Comparison of ENCODE assay signal across 23 cellular contexts in the genomic region with DNA sequence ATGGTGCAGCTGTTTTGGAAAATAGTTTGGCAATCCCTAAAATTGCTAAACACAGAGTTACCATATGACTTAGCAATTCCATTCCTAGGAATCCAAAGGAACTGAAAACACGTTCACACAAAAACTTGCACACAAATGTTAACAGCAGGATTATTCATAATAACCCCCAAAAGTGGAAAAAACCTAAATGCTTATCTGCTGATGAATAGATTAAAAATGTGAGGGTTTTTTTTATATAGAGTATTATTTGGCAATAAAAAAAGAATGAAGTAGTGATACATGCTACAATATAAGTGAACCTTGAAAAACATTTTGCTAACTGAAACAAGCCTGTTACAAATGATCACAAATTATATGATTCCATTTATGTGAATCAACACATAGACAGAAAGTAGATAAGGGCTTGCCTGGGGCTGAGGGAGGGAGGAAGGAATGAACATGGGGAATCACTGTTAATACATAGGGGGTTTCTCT. TPM values are rescaled to one million over a fixed set of nuclear protein-coding genes. Genes with fewer than 3 reads are reported as not detected.
DNase-seq lines count a peak whose midpoint lies in the region; TF ChIP-seq lines count a peak whose summit lies in the region.
"Had no signal": no experiment of that assay in that cellular context is flagged by ENCODE, and none has a peak within 500 bp of the region (broad histone marks: within the 10 kb centered on the region; RNA-seq: fewer than 3 reads in every experiment).

No MANE protein-coding gene starts in this region.

- no TSS peak for BruUV-seq in Calu3 (replicated peaks; lab: Mats Ljungman, UMichigan)

- no peaks in the 10 kb centered on the region for H3K79me2 ChIP-seq in ACC112 (ENCODE audit: control insufficient read depth, insufficient read depth, low read length, unreplicated experiment)
- no peaks in the 10 kb centered on the region for H3K79me2 ChIP-seq in GM23248 (ENCODE audit: insufficient read depth)

- H4K20me1 ChIP-seq in GM23248 (ENCODE audit: insufficient read depth) = no peaks in the 10 kb centered on the region

- no peak overlapping the region for H3K9ac ChIP-seq in GM23248
- peak overlapping the region; percentile 55 for H3K9ac ChIP-seq in adipocyte (ENCODE audit: low read length)

- peak overlapping the region; percentile 81 for H3K27ac ChIP-seq in ACC112 (ENCODE audit: low read depth, low read length)
- peak overlapping the region; percentile 68 for H3K27ac ChIP-seq in GM23248
- H3K27ac ChIP-seq: HL-60, spleen, testis had no signal

- DNase-seq in GM23248 (peak; percentile 91), adipocyte (ENCODE audit: low read depth) (peak; percentile 82), fibroblast of villous mesenchyme (ENCODE audit: low read depth) (peak; percentile 80), KBM-7 (no peak), NOMO-1 treated with dmso at 0.1 percent for 144 hours (lab: John Stamatoyannopoulos, UW; ENCODE audit: unreplicated experiment) (no peak), Calu3 (no peak), NCI-H2029 treated with DMSO at 0.1 percent for 48 hours (lab: John Stamatoyannopoulos, UW) (no peak)
- DNase-seq: activated CD8-positive, alpha-beta T cell treated with anti-CD3 and anti-CD28 coated beads, Interleukin-2, amount 10 ng/mL, durations not matched to agents 7 days and 5 days; activated T-cell treated with anti-CD3 and anti-CD28 coated beads, Interleukin-2, amount 50 U/mL, for 72 hours; effector memory CD4-positive, alpha-beta T cell; foreskin melanocyte; KG1; left cardiac atrium; NCI-H1092; NCI-H526 treated with DMSO at 0.1 percent for 48 hours; spleen; testis had no signal

- CTCF ChIA-PET in Calu3 (lab: Charles Lee) = no interaction called here

- H2AFZ ChIP-seq in ACC112 (ENCODE audit: low read length, unreplicated experiment) (no peak overlapping the region), GM23248 (no peak overlapping the region)

- peaks cover 27% of the 10 kb centered on the region for H3F3A ChIP-seq in GM23248 (ENCODE audit: insufficient read depth)

- in situ Hi-C loops in GM23248 (cut with MboI) (no loop called here), KBM-7 (cut with MboI; ENCODE audit: low pct_unique_long_range_greater_than_20kb, low sequenced_read_pairs) (no loop called here)

- 0% methylated on average over 1 of the region's 1 CpG for WGBS in GM23248 (ENCODE audit: low coverage in 1 of 2, low lambda C conversion rate in 2 of 2, missing lambda C conversion rate in 2 of 2), 2 experiments

- no peaks in the 10 kb centered on the region for H3K4me1 Mint-ChIP-seq in Calu3 (ENCODE audit: low read depth, unreplicated experiment)

- H3K4me1 ChIP-seq in ACC112 (ENCODE audit: control insufficient read depth, insufficient read depth, low read length, unreplicated experiment) (peaks cover 12% of the 10 kb centered on the region), GM23248 (ENCODE audit: insufficient read depth) (peaks cover 12% of the 10 kb centered on the region), adipocyte (ENCODE audit: control insufficient read depth, insufficient read depth, low read length) (peaks cover 23% of the 10 kb centered on the region)
- H3K4me1 ChIP-seq: HAP-1, spleen, testis had no signal

- peaks cover 3% of the 10 kb centered on the region for H3K9me3 ChIP-seq in GM23248 (ENCODE audit: low read depth)
- H3K9me3 ChIP-seq in adipocyte (ENCODE audit: control insufficient read depth, low read length) = peaks cover 5% of the 10 kb centered on the region
- H3K9me3 ChIP-seq: HAP-1, testis had no signal

- H3K9me2 ChIP-seq in GM23248 (ENCODE audit: insufficient read depth) = no peaks in the 10 kb centered on the region

- intact Hi-C loops in Calu3 (cut with micrococcal nuclease; ENCODE audit: unreplicated experiment) = no loop called here

- H3K4me2 ChIP-seq in GM23248 (ENCODE audit: unreplicated experiment) = peak overlapping the region; percentile 44

- H3K36me3 ChIP-seq in ACC112 (ENCODE audit: insufficient read depth, low read length) (no peaks in the 10 kb centered on the region), GM23248 (ENCODE audit: low read depth) (no peaks in the 10 kb centered on the region), adipocyte (ENCODE audit: control insufficient read depth, insufficient read depth, low read length, severe bottlenecking) (no peaks in the 10 kb centered on the region)
- H3K36me3 ChIP-seq: HAP-1, spleen had no signal

- H3K9me3 Mint-ChIP-seq in Calu3 (ENCODE audit: low read depth, unreplicated experiment) = peaks cover 4% of the 10 kb centered on the region

- H3K4me3 ChIP-seq in ACC112 (ENCODE audit: low read depth, low read length) (no peak overlapping the region), GM23248 (0 out of 2 replicates have a peak overlapping the region, but pooled peaks have one; percentile 0), adipocyte (ENCODE audit: low read length) (peak overlapping the region; percentile 4), fibroblast of villous mesenchyme (ENCODE audit: low read depth, low read length) (no peak overlapping the region)
- H3K4me3 ChIP-seq: HAP-1, spleen, testis had no signal

- H3K4me3 Mint-ChIP-seq in Calu3 (ENCODE audit: low read depth, unreplicated experiment) = no peak overlapping the region
- H3K4me3 Mint-ChIP-seq: activated CD8-positive, alpha-beta T cell treated with anti-CD3 and anti-CD28 coated beads, Interleukin-2, amount 10 ng/mL, durations not matched to agents 7 days and 5 days; activated naive CD8-positive, alpha-beta T cell; activated T-cell treated with anti-CD3 and anti-CD28 coated beads, Interleukin-2, amount 50 U/mL, for 72 hours; neural crest cell; WTC11 had no signal

- H3K36me3 Mint-ChIP-seq in Calu3 (ENCODE audit: insufficient read depth, unreplicated experiment) = no peaks in the 10 kb centered on the region
- H3K36me3 Mint-ChIP-seq: activated naive CD8-positive, alpha-beta T cell had no signal

- H3K27ac Mint-ChIP-seq in Calu3 (ENCODE audit: unreplicated experiment) = no peak overlapping the region
- H3K27ac Mint-ChIP-seq: activated CD8-positive, alpha-beta T cell treated with anti-CD3 and anti-CD28 coated beads, Interleukin-2, amount 10 ng/mL, durations not matched to agents 7 days and 5 days; activated naive CD8-positive, alpha-beta T cell; activated T-cell treated with anti-CD3 and anti-CD28 coated beads, Interleukin-2, amount 50 U/mL, for 72 hours; WTC11 had no signal

- H3K27me3 Mint-ChIP-seq in Calu3 (ENCODE audit: unreplicated experiment) = no peaks in the 10 kb centered on the region

- no peaks in the 10 kb centered on the region for H3K27me3 ChIP-seq in ACC112 (ENCODE audit: insufficient read depth, low read length)
- no peaks in the 10 kb centered on the region for H3K27me3 ChIP-seq in GM23248 (replicated peaks; ENCODE audit: insufficient read depth)
- no peaks in the 10 kb centered on the region for H3K27me3 ChIP-seq in adipocyte (replicated peaks; ENCODE audit: control insufficient read depth, insufficient read depth, low read length)
- H3K27me3 ChIP-seq: testis had no signal

- TF ChIP-seq CTCF in fibroblast of villous mesenchyme (IDR thresholded peaks at IDR 0.05; ENCODE audit: insufficient read depth, low read depth, low read length) (no peak), Calu3 (IDR thresholded peaks at IDR 0.05; ENCODE audit: unreplicated experiment) (no peak)

RNA-seq across cellular contexts. Expression of gene TRIO, which starts 45.1 kb away (rescaled TPM):
- 171 and 198 TPM in 2 replicates for total RNA-seq in GM23248 (2014; rRNA removed; shearing (Covaris generic))
- polyA plus RNA-seq in GM23248 (2016; fragmentation: Nextera tagmentation; extraction: Ambion mirVana) = 19.0 and 28.1 TPM in 2 replicates
- total RNA-seq in fibroblast of villous mesenchyme (366 and 410 TPM in 2 replicates), Calu3 (2022) (150 and 183 TPM in 2 replicates)

Comparison
In these comparisons a context has a peak if more than half of its experiments do, and no peak if none do; other contexts are left out.
1. H3K4me3 ChIP-seq: peak in GM23248 (single experiment) and adipocyte (single experiment); none in ACC112 (single experiment) and fibroblast of villous mesenchyme (single experiment).
2. DNase-seq: peak in GM23248 (single experiment), adipocyte (single experiment) and fibroblast of villous mesenchyme (single experiment); none in KBM-7 (single experiment), NOMO-1 treated with dmso at 0.1 percent for 144 hours (single experiment), Calu3 (single experiment) and NCI-H2029 treated with DMSO at 0.1 percent for 48 hours (single experiment).